7 cellular contexts compared by ENCODE assay signal in the genomic region with DNA sequence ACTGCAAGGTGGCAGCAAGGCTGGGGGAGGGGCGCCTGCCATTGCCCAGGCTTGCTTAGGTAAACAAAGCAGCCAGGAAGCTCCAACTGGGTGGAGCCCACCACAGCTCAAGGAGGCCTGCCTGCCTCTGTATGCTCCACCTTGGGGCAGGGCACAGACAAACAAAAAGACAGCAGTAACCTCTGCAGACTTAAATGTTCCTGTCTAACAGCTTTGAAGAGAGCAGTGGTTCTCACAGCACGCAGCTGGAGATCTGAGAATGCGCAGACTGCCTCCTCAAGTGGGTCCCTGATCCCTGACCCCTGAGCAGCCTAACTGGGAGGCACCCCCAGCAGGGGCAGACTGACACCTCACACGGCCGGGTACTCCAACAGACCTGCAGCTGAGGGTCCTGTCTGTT. TPM values are rescaled to one million over a fixed set of nuclear protein-coding genes. Genes with fewer than 3 reads are reported as not detected.
"Had no signal": no experiment of that assay in that cellular context is flagged by ENCODE, and none has a peak within 500 bp of the region (broad histone marks: within the 10 kb centered on the region; RNA-seq: fewer than 3 reads in every experiment).

No MANE protein-coding gene starts in this region.

RNA-seq across cellular contexts. Expression of gene CYP2C8, which starts 10.3 kb away (rescaled TPM):
- total RNA-seq: OCI-LY7, PC-3, PC-9, Right ventricle myocardium inferior, SJCRH30, SJSA1, SK-MEL-5 had no signal
